ENCODE assay signal across 2 cellular contexts in genomic region chr10:114708084-114708483, GRCh38.
TF ChIP-seq lines count a peak whose summit lies in the region.

No MANE protein-coding gene starts in this region.

TF ChIP-seq in A549, 52 proteins besides CTCF, POLR2A, EP300 and RAD21 (continued from another document):
- TF ChIP-seq MYC (IDR thresholded peaks at IDR 0.05; ENCODE audit: borderline replicate concordance, low read length) (no peak), HOXB5 (CRISPR knock-in tag; IDR thresholded peaks at IDR 0.05) (no peak), CEBPB (IDR thresholded peaks at IDR 0.05) (no peak), ZNF302 (CRISPR knock-in tag; IDR thresholded peaks at IDR 0.05) (no peak), SREBF2 (IDR thresholded peaks at IDR 0.05) (no peak), FOSL2 (IDR thresholded peaks at IDR 0.05) (no peak), FOSL2 (CRISPR knock-in tag; IDR thresholded peaks at IDR 0.05) (no peak), EHMT2 (IDR thresholded peaks at IDR 0.05; ENCODE audit: low read depth) (no peak), RFX5 (IDR thresholded peaks at IDR 0.05) (no peak), TFCP2L1 (CRISPR knock-in tag; IDR thresholded peaks at IDR 0.05) (no peak)

TF ChIP-seq in HEK293T, 16 proteins besides CTCF, POLR2A, EP300 and RAD21 (continued from another document):
- no peak for TF ChIP-seq PKNOX1 (IDR thresholded peaks at IDR 0.05)
- TF ChIP-seq TARDBP (IDR thresholded peaks at IDR 0.05) = no peak
- TF ChIP-seq FOXM1 (IDR thresholded peaks at IDR 0.05; ENCODE audit: borderline replicate concordance) = no peak
- TF ChIP-seq CTBP1 (IDR thresholded peaks at IDR 0.05; ENCODE audit: borderline replicate concordance) = no peak
- TF ChIP-seq BHLHE40 (IDR thresholded peaks at IDR 0.05; ENCODE audit: borderline replicate concordance) = no peak
- no peak for TF ChIP-seq ELF4 (IDR thresholded peaks at IDR 0.05)
